Comparison of ENCODE assay signal across 8 cellular contexts in genomic region chr19:43594710-43595604, GRCh38. TPM values are rescaled to one million over a fixed set of nuclear protein-coding genes. Genes with fewer than 3 reads are reported as not detected.
DNase-seq lines count a peak whose midpoint lies in the region; ATAC-seq lines count a peak whose summit lies in the region.

No MANE protein-coding gene starts in this region.

- POLR2A ChIA-PET in activated naive CD8-positive, alpha-beta T cell treated with anti-CD3 and anti-CD28 coated beads, Interleukin-2, amount 10 ng/mL, durations not matched to agents 7 days and 5 days (lab: Charles Lee), result interaction anchor here (0.6 to 4.4 kb wide), 21 partner anchors 11 to 585 kb away, joined by 3 to 45 read pairs (median 4); partner anchors contain the start of genes PHLDB3, PINLYP, XRCC1 and ZNF428

- peaks cover 6% of the 10 kb centered on the region for H3K36me3 Mint-ChIP-seq in activated naive CD8-positive, alpha-beta T cell treated with anti-CD3 and anti-CD28 coated beads, Interleukin-2, amount 10 ng/mL, durations not matched to agents 7 days and 5 days

- H3K4me3 ChIP-seq in GM08714 (ENCODE audit: low read length), result peak overlapping the region; percentile 78

- H3K27ac Mint-ChIP-seq in activated naive CD8-positive, alpha-beta T cell treated with anti-CD3 and anti-CD28 coated beads, Interleukin-2, amount 10 ng/mL, durations not matched to agents 7 days and 5 days, result peak overlapping the region; percentile 97

- H3K4me1 Mint-ChIP-seq in activated naive CD8-positive, alpha-beta T cell treated with anti-CD3 and anti-CD28 coated beads, Interleukin-2, amount 10 ng/mL, durations not matched to agents 7 days and 5 days, result peaks cover 39% of the 10 kb centered on the region

- DNase-seq in SKM-1 treated with dmso at 0.1 percent for 144 hours (lab: John Stamatoyannopoulos, UW; ENCODE audit: unreplicated experiment) (peak; percentile 14), left ventricle myocardium superior (peak; percentile 57), renal cortical epithelial cell (ENCODE audit: low read depth) (peak; percentile 48), NCI-H524 treated with DMSO at 0.1 percent for 48 hours (lab: John Stamatoyannopoulos, UW) (no peak)
- DNase-seq in activated naive CD8-positive, alpha-beta T cell treated with anti-CD3 and anti-CD28 coated beads, Interleukin-2, amount 10 ng/mL, durations not matched to agents 7 days and 5 days, result peak; percentile 84

- H3K27me3 Mint-ChIP-seq in activated naive CD8-positive, alpha-beta T cell treated with anti-CD3 and anti-CD28 coated beads, Interleukin-2, amount 10 ng/mL, durations not matched to agents 7 days and 5 days, result no peaks in the 10 kb centered on the region

- peak overlapping the region; percentile 94 for H3K4me3 Mint-ChIP-seq in activated naive CD8-positive, alpha-beta T cell treated with anti-CD3 and anti-CD28 coated beads, Interleukin-2, amount 10 ng/mL, durations not matched to agents 7 days and 5 days

- H3K36me3 ChIP-seq in KOPT-K1 (ENCODE audit: insufficient read depth, low read length), result peaks cover 62% of the 10 kb centered on the region

- no peaks in the 10 kb centered on the region for H3K9me3 Mint-ChIP-seq in activated naive CD8-positive, alpha-beta T cell treated with anti-CD3 and anti-CD28 coated beads, Interleukin-2, amount 10 ng/mL, durations not matched to agents 7 days and 5 days

- no peaks in the 10 kb centered on the region for H3K9me3 ChIP-seq in KOPT-K1 (ENCODE audit: insufficient read depth, low read length, poor library complexity, severe bottlenecking)

- ATAC-seq in activated naive CD8-positive, alpha-beta T cell treated with anti-CD3 and anti-CD28 coated beads, Interleukin-2, amount 10 ng/mL, durations not matched to agents 7 days and 5 days (ENCODE audit: low read depth), result peak; percentile 55
- ATAC-seq in left ventricle myocardium superior, result peak; percentile 2
- ATAC-seq in GM18873 (IDR thresholded peaks at IDR 0.05; ENCODE audit: low FRiP score, unreplicated experiment), result no peak

- peak overlapping the region; percentile 86 for H3K27ac ChIP-seq in KOPT-K1 (ENCODE audit: low read depth, low read length, poor library complexity, severe bottlenecking)

- intact Hi-C loops in left ventricle myocardium superior (cut with micrococcal nuclease), result no loop called here

RNA-seq across cellular contexts. Expression of gene IRGQ, which starts 1.0 kb away (rescaled TPM):
- total RNA-seq in activated naive CD8-positive, alpha-beta T cell treated with anti-CD3 and anti-CD28 coated beads, Interleukin-2, amount 10 ng/mL, durations not matched to agents 7 days and 5 days, result 10 to 100 TPM; 12.4 to 13.9 TPM
- total RNA-seq in left ventricle myocardium superior, result 19.6 TPM
- total RNA-seq in renal cortical epithelial cell, result 41.7 and 64.6 TPM in 2 replicates

RNA-seq across cellular contexts. Expression of gene ZNF576, which starts 1.4 kb away (rescaled TPM):
- total RNA-seq in activated naive CD8-positive, alpha-beta T cell treated with anti-CD3 and anti-CD28 coated beads, Interleukin-2, amount 10 ng/mL, durations not matched to agents 7 days and 5 days, result 10 to 100 TPM; 15.3 to 17.8 TPM
- total RNA-seq in left ventricle myocardium superior (12.2 TPM), renal cortical epithelial cell (10.1 and 12.3 TPM in 2 replicates)

RNA-seq across cellular contexts. Expression of gene SRRM5, which starts 16.9 kb away (rescaled TPM):
- under 1 TPM; 0.68 to 0.72 TPM for total RNA-seq in activated naive CD8-positive, alpha-beta T cell treated with anti-CD3 and anti-CD28 coated beads, Interleukin-2, amount 10 ng/mL, durations not matched to agents 7 days and 5 days
- 0.20 TPM for total RNA-seq in left ventricle myocardium superior
- 0.05 TPM in 1 of 2 replicates, not detected in the other for total RNA-seq in renal cortical epithelial cell

RNA-seq across cellular contexts. Expression of gene PINLYP, which starts 19.4 kb away (rescaled TPM):
- 10 to 100 TPM; 11.7 to 15.6 TPM for total RNA-seq in activated naive CD8-positive, alpha-beta T cell treated with anti-CD3 and anti-CD28 coated beads, Interleukin-2, amount 10 ng/mL, durations not matched to agents 7 days and 5 days
- total RNA-seq in left ventricle myocardium superior (1.4 TPM), renal cortical epithelial cell (0.52 and 2.2 TPM in 2 replicates)

RNA-seq across cellular contexts. Expression of gene XRCC1, which starts 19.6 kb away (rescaled TPM):
- total RNA-seq in activated naive CD8-positive, alpha-beta T cell treated with anti-CD3 and anti-CD28 coated beads, Interleukin-2, amount 10 ng/mL, durations not matched to agents 7 days and 5 days, result 10 to 100 TPM; 40.0 to 43.2 TPM
- total RNA-seq in left ventricle myocardium superior (15.7 TPM), renal cortical epithelial cell (15.6 and 16.7 TPM in 2 replicates)
